Comparison of ENCODE assay signal across 9 cellular contexts in genomic region chr12:39587247-39587646, GRCh38. TPM values are rescaled to one million over a fixed set of nuclear protein-coding genes. Genes with fewer than 3 reads are reported as not detected.
DNase-seq lines count a peak whose midpoint lies in the region; ATAC-seq and TF ChIP-seq lines count a peak whose summit lies in the region.
"Had no signal": no experiment of that assay in that cellular context is flagged by ENCODE, and none has a peak within 500 bp of the region (broad histone marks: within the 10 kb centered on the region; RNA-seq: fewer than 3 reads in every experiment).

No MANE protein-coding gene starts in this region.

- no peak overlapping the region for H3K4me3 Mint-ChIP-seq in activated CD4-positive, alpha-beta T cell treated with anti-CD3 and anti-CD28 coated beads, Interleukin-2, amount 10 ng/mL, durations not matched to agents 7 days and 5 days
- H3K4me3 Mint-ChIP-seq in naive thymus-derived CD4-positive, alpha-beta T cell, result no peak overlapping the region
- no peak overlapping the region for H3K4me3 Mint-ChIP-seq in WTC11

- DNase-seq in activated CD4-positive, alpha-beta T cell treated with anti-CD3 and anti-CD28 coated beads, Interleukin-2, amount 10 ng/mL, durations not matched to agents 7 days and 5 days, result peak; percentile 42
- peak in 7 of 9 donors; percentile 10 to 56 (median 31) for DNase-seq in naive thymus-derived CD4-positive, alpha-beta T cell
- DNase-seq in WTC11 (ENCODE audit: low spot score), result no peak
- no peak for DNase-seq in NCI-H1092 treated with DMSO at 0.1 percent for 48 hours (lab: John Stamatoyannopoulos, UW)

- no peaks in the 10 kb centered on the region for H3K9me3 Mint-ChIP-seq in activated CD4-positive, alpha-beta T cell treated with anti-CD3 and anti-CD28 coated beads, Interleukin-2, amount 10 ng/mL, durations not matched to agents 7 days and 5 days
- H3K9me3 Mint-ChIP-seq in naive thymus-derived CD4-positive, alpha-beta T cell, result peaks cover 0 to 3% (median 0%) of the 10 kb centered on the region in 11 donors
- H3K9me3 Mint-ChIP-seq in WTC11, result peaks cover 8% of the 10 kb centered on the region; the same call in 1 of the 2 replicates

- no peaks in the 10 kb centered on the region for H3K9me3 ChIP-seq in naive thymus-derived CD4-positive, alpha-beta T cell (ENCODE audit: control insufficient read depth in 2 of 3, low read length in 3 of 3)
- H3K9me3 ChIP-seq: thoracic aorta had no signal

- H3K36me3 Mint-ChIP-seq in activated CD4-positive, alpha-beta T cell treated with anti-CD3 and anti-CD28 coated beads, Interleukin-2, amount 10 ng/mL, durations not matched to agents 7 days and 5 days (ENCODE audit: low read depth), result peaks cover 48% of the 10 kb centered on the region
- peaks cover 4 to 43% (median 35%) of the 10 kb centered on the region in 5 donors for H3K36me3 Mint-ChIP-seq in naive thymus-derived CD4-positive, alpha-beta T cell
- no peaks in the 10 kb centered on the region for H3K36me3 Mint-ChIP-seq in WTC11

- intact Hi-C loops in naive thymus-derived CD4-positive, alpha-beta T cell (cut with micrococcal nuclease), result loop anchor here (1.0 to 5.0 kb wide), 8 partner anchors 18 to 520 kb away; partner anchors contain the start of gene ABCD2 (in 2 of the 2)

- H3K36me3 ChIP-seq in naive thymus-derived CD4-positive, alpha-beta T cell (ENCODE audit: control insufficient read depth in 2 of 3, insufficient read depth in 3 of 3, low read length in 3 of 3), result peaks cover 0 to 15% (median 0%) of the 10 kb centered on the region in 3 experiments
- H3K36me3 ChIP-seq: thoracic aorta had no signal

- peaks cover 9% of the 10 kb centered on the region for H3K4me1 Mint-ChIP-seq in activated CD4-positive, alpha-beta T cell treated with anti-CD3 and anti-CD28 coated beads, Interleukin-2, amount 10 ng/mL, durations not matched to agents 7 days and 5 days
- peaks cover 0 to 17% (median 10%) of the 10 kb centered on the region in 7 donors for H3K4me1 Mint-ChIP-seq in naive thymus-derived CD4-positive, alpha-beta T cell
- no peaks in the 10 kb centered on the region for H3K4me1 Mint-ChIP-seq in WTC11

- no peaks in the 10 kb centered on the region for H3K4me1 ChIP-seq in naive thymus-derived CD4-positive, alpha-beta T cell (ENCODE audit: control insufficient read depth in 2 of 2, insufficient read depth in 2 of 2, low read length in 2 of 2)

- CTCF ChIA-PET in activated CD4-positive, alpha-beta T cell treated with anti-CD3 and anti-CD28 coated beads, Interleukin-2, amount 10 ng/mL, durations not matched to agents 7 days and 5 days (lab: Charles Lee), result no interaction called here
- CTCF ChIA-PET in naive thymus-derived CD4-positive, alpha-beta T cell (lab: Charles Lee), result interaction anchor here (0.9 to 4.8 kb wide), 6 partner anchors 32 to 404 kb away, joined by 3 to 27 read pairs (median 6); partner anchors contain the start of gene ABCD2
- CTCF ChIA-PET in WTC11 (lab: Charles Lee), result no interaction called here

- H3K4me3 ChIP-seq in naive thymus-derived CD4-positive, alpha-beta T cell (ENCODE audit: low read length), result no peak overlapping the region
- H3K4me3 ChIP-seq: thoracic aorta had no signal

- POLR2A ChIA-PET in activated CD4-positive, alpha-beta T cell treated with anti-CD3 and anti-CD28 coated beads, Interleukin-2, amount 10 ng/mL, durations not matched to agents 7 days and 5 days (lab: Charles Lee), result no interaction called here
- POLR2A ChIA-PET in naive thymus-derived CD4-positive, alpha-beta T cell (lab: Charles Lee), result no interaction called here
- POLR2A ChIA-PET in WTC11 (lab: Charles Lee), result no interaction called here

- ATAC-seq in GM18517 (IDR thresholded peaks at IDR 0.05; ENCODE audit: unreplicated experiment), result peak; percentile 82
- peak; percentile 68 for ATAC-seq in HG03175 (IDR thresholded peaks at IDR 0.05; ENCODE audit: unreplicated experiment)
- peak; percentile 66 for ATAC-seq in naive thymus-derived CD4-positive, alpha-beta T cell
- ATAC-seq in WTC11, result no peak
- ATAC-seq in HG02870 (IDR thresholded peaks at IDR 0.05; ENCODE audit: unreplicated experiment), result no peak

- H3K27ac Mint-ChIP-seq in activated CD4-positive, alpha-beta T cell treated with anti-CD3 and anti-CD28 coated beads, Interleukin-2, amount 10 ng/mL, durations not matched to agents 7 days and 5 days, result peak overlapping the region; percentile 23
- H3K27ac Mint-ChIP-seq in naive thymus-derived CD4-positive, alpha-beta T cell, result no peak overlapping the region
- no peak overlapping the region for H3K27ac Mint-ChIP-seq in WTC11

- no peaks in the 10 kb centered on the region for H3K27me3 ChIP-seq in naive thymus-derived CD4-positive, alpha-beta T cell (ENCODE audit: control insufficient read depth in 2 of 2, insufficient read depth in 2 of 2, low read length in 2 of 2)

- no peak overlapping the region for H3K27ac ChIP-seq in C4-2B
- no peak overlapping the region for H3K27ac ChIP-seq in naive thymus-derived CD4-positive, alpha-beta T cell (ENCODE audit: low read depth, low read length)
- H3K27ac ChIP-seq: thoracic aorta had no signal

- no peaks in the 10 kb centered on the region for H3K27me3 Mint-ChIP-seq in activated CD4-positive, alpha-beta T cell treated with anti-CD3 and anti-CD28 coated beads, Interleukin-2, amount 10 ng/mL, durations not matched to agents 7 days and 5 days
- no peaks in the 10 kb centered on the region for H3K27me3 Mint-ChIP-seq in naive thymus-derived CD4-positive, alpha-beta T cell
- no peaks in the 10 kb centered on the region for H3K27me3 Mint-ChIP-seq in WTC11 (ENCODE audit: low read depth)

- peak; percentile 41 for TF ChIP-seq CTCF in C4-2B (conservative IDR thresholded peaks at IDR 0.05)
- no peak for TF ChIP-seq CTCF in WTC11 (IDR thresholded peaks at IDR 0.05)

TF ChIP-seq in WTC11, 78 proteins besides CTCF, POLR2A, EP300 and RAD21 (continues in another document):
- TF ChIP-seq ATF3 (CRISPR knock-in tag; conservative IDR thresholded peaks at IDR 0.05) (no peak), PRDM15 (CRISPR knock-in tag; IDR thresholded peaks at IDR 0.05) (no peak), ZNF317 (CRISPR knock-in tag; IDR thresholded peaks at IDR 0.05; ENCODE audit: borderline replicate concordance, low read depth) (no peak), NFE2L1 (CRISPR knock-in tag; IDR thresholded peaks at IDR 0.05) (no peak), FOXK1 (CRISPR knock-in tag; IDR thresholded peaks at IDR 0.05) (no peak), JAZF1 (CRISPR knock-in tag; IDR thresholded peaks at IDR 0.05) (no peak)

RNA-seq across cellular contexts. Expression of gene ABCD2, which starts 32.4 kb away (rescaled TPM):
- total RNA-seq in activated CD4-positive, alpha-beta T cell treated with anti-CD3 and anti-CD28 coated beads, Interleukin-2, amount 10 ng/mL, durations not matched to agents 7 days and 5 days, result 10 to 100 TPM; 23.5 TPM
- 10 to 100 TPM in 3 of 5 experiments, 1 to 10 TPM in 2; 7.7 to 32.9 (median 21.0) TPM for total RNA-seq in naive thymus-derived CD4-positive, alpha-beta T cell
- 10 to 100 TPM in 1 of 2 donors, 1 to 10 TPM in 1; 7.1 to 10.7 TPM for polyA plus RNA-seq in naive thymus-derived CD4-positive, alpha-beta T cell
- 0.05 TPM in 2 of 3 replicates, not detected in the other for total RNA-seq in WTC11 (2021)

Comparison
In these comparisons a context has a peak if more than half of its experiments do, and no peak if none do; other contexts are left out.
1. ATAC-seq: peak in GM18517 (single experiment), HG03175 (single experiment) and naive thymus-derived CD4-positive, alpha-beta T cell (single experiment); none in WTC11 (single experiment) and HG02870 (single experiment).
2. DNase-seq: peak in activated CD4-positive, alpha-beta T cell treated with anti-CD3 and anti-CD28 coated beads, Interleukin-2, amount 10 ng/mL, durations not matched to agents 7 days and 5 days (single experiment) and naive thymus-derived CD4-positive, alpha-beta T cell (7 of 9); none in WTC11 (single experiment) and NCI-H1092 treated with DMSO at 0.1 percent for 48 hours (single experiment).